8 cellular contexts compared by ENCODE assay signal in genomic region chr5:956941-957729, GRCh38. TPM values are rescaled to one million over a fixed set of nuclear protein-coding genes. Genes with fewer than 3 reads are reported as not detected.
A peak's percentile ranks its signal among the peaks of the same experiment; 100 is the strongest.
DNase-seq lines count a peak whose midpoint lies in the region; ATAC-seq and TF ChIP-seq lines count a peak whose summit lies in the region.

No MANE protein-coding gene starts in this region.

- no peaks in the 10 kb centered on the region for H3K36me3 Mint-ChIP-seq in activated CD4-positive, alpha-beta T cell treated with anti-CD3 and anti-CD28 coated beads, Interleukin-2, amount 10 ng/mL, durations not matched to agents 24 days and 14 days (ENCODE audit: low read depth)

- H3K4me3 ChIP-seq in RWPE2 (ENCODE audit: severe bottlenecking) (no peak overlapping the region), colonic mucosa (no peak overlapping the region), mucosa of rectum (ENCODE audit: low read length in 2 of 2) (no peak overlapping the region)

- H3K9me3 ChIP-seq in RWPE2 (ENCODE audit: severe bottlenecking): no peaks in the 10 kb centered on the region
- no peaks in the 10 kb centered on the region for H3K9me3 ChIP-seq in colonic mucosa
- H3K9me3 ChIP-seq in mucosa of rectum (ENCODE audit: control insufficient read depth in 2 of 2, low read length in 2 of 2): no peaks in the 10 kb centered on the region

- H3K27ac ChIP-seq in RWPE2 (ENCODE audit: poor library complexity, severe bottlenecking) (peak overlapping the region; percentile 22), colonic mucosa (peak overlapping the region; percentile 44), mucosa of rectum (ENCODE audit: low read depth in 2 of 2, low read length in 2 of 2) (peak overlapping the region; percentile 29 to 46)

- ATAC-seq in HG02678 (IDR thresholded peaks at IDR 0.05; ENCODE audit: unreplicated experiment) (peak; percentile 72), RWPE2 (ENCODE audit: low read depth) (peak; percentile 55), GM21526 (IDR thresholded peaks at IDR 0.05; ENCODE audit: low FRiP score, unreplicated experiment) (no peak)

- peaks cover 28% of the 10 kb centered on the region for H3K4me1 ChIP-seq in RWPE2 (ENCODE audit: insufficient read depth, poor library complexity, severe bottlenecking)
- H3K4me1 ChIP-seq in colonic mucosa: no peaks in the 10 kb centered on the region
- H3K4me1 ChIP-seq in mucosa of rectum (ENCODE audit: control insufficient read depth in 2 of 2, insufficient read depth in 2 of 2, low read length in 2 of 2): peaks cover 7 to 9% of the 10 kb centered on the region in 2 donors

- H3K36me3 ChIP-seq in RWPE2 (ENCODE audit: low read depth): no peaks in the 10 kb centered on the region
- no peaks in the 10 kb centered on the region for H3K36me3 ChIP-seq in colonic mucosa
- H3K36me3 ChIP-seq in mucosa of rectum (ENCODE audit: control insufficient read depth in 2 of 2, insufficient read depth in 2 of 2, low read length in 2 of 2): no peaks in the 10 kb centered on the region

- intact Hi-C loops in activated CD4-positive, alpha-beta T cell treated with anti-CD3 and anti-CD28 coated beads, Interleukin-2, amount 10 ng/mL, durations not matched to agents 24 days and 14 days (cut with micrococcal nuclease): no loop called here
- intact Hi-C loops in colonic mucosa (cut with DNase I): no loop called here

- no peak overlapping the region for H3K27ac Mint-ChIP-seq in activated CD4-positive, alpha-beta T cell treated with anti-CD3 and anti-CD28 coated beads, Interleukin-2, amount 10 ng/mL, durations not matched to agents 24 days and 14 days

- H3K4me3 Mint-ChIP-seq in activated CD4-positive, alpha-beta T cell treated with anti-CD3 and anti-CD28 coated beads, Interleukin-2, amount 10 ng/mL, durations not matched to agents 24 days and 14 days: no peak overlapping the region

- H3K27me3 ChIP-seq in RWPE2 (ENCODE audit: insufficient read depth, poor library complexity, severe bottlenecking) (peaks cover 3% of the 10 kb centered on the region), colonic mucosa (no peaks in the 10 kb centered on the region), mucosa of rectum (ENCODE audit: control insufficient read depth in 2 of 2, insufficient read depth in 2 of 2, low read length in 2 of 2) (peaks cover 1 to 4% of the 10 kb centered on the region in 2 donors)

- TF ChIP-seq CTCF in RWPE2 (IDR thresholded peaks at IDR 0.05; ENCODE audit: poor library complexity, severe bottlenecking) (peak; percentile 43), colonic mucosa (IDR thresholded peaks at IDR 0.05) (no peak)

- no peak overlapping the region for H3K9ac ChIP-seq in colonic mucosa (ENCODE audit: low read depth in 2 of 2, low read length in 2 of 2)
- H3K9ac ChIP-seq in mucosa of rectum (ENCODE audit: low read depth in 1 of 2, low read length in 2 of 2): no peak overlapping the region

- H3K4me1 Mint-ChIP-seq in activated CD4-positive, alpha-beta T cell treated with anti-CD3 and anti-CD28 coated beads, Interleukin-2, amount 10 ng/mL, durations not matched to agents 24 days and 14 days: peaks cover 33% of the 10 kb centered on the region

- H3K9me3 Mint-ChIP-seq in activated CD4-positive, alpha-beta T cell treated with anti-CD3 and anti-CD28 coated beads, Interleukin-2, amount 10 ng/mL, durations not matched to agents 24 days and 14 days: no peaks in the 10 kb centered on the region

- H3K27me3 Mint-ChIP-seq in activated CD4-positive, alpha-beta T cell treated with anti-CD3 and anti-CD28 coated beads, Interleukin-2, amount 10 ng/mL, durations not matched to agents 24 days and 14 days: peaks cover 19% of the 10 kb centered on the region

- peak; percentile 88 for DNase-seq in activated CD4-positive, alpha-beta T cell treated with anti-CD3 and anti-CD28 coated beads, Interleukin-2, amount 10 ng/mL, durations not matched to agents 24 days and 14 days
- no peak for DNase-seq in activated CD4-positive, alpha-beta T cell treated with anti-CD3 and anti-CD28 coated beads, Interleukin-2, amount 50 U/mL, for 4 hours
- DNase-seq in RWPE2 (ENCODE audit: low spot score) (peak; percentile 71), colonic mucosa (no peak), DMS114 treated with DMSO at 0.1 percent for 48 hours (lab: John Stamatoyannopoulos, UW; ENCODE audit: unreplicated experiment) (no peak)

RNA-seq across cellular contexts. Expression of gene NKD2, which starts 51.5 kb away (rescaled TPM):
- 3.3 and 4.0 TPM in 2 replicates for total RNA-seq in activated CD4-positive, alpha-beta T cell treated with anti-CD3 and anti-CD28 coated beads, Interleukin-2, amount 10 ng/mL, durations not matched to agents 24 days and 14 days
- 1 to 10 TPM in 1 of 2 donors, under 1 TPM in 1; 0.94 to 1.9 TPM for total RNA-seq in colonic mucosa

Comparison
In these comparisons a context has a peak if more than half of its experiments do, and no peak if none do; other contexts are left out.
1. DNase-seq: peak in activated CD4-positive, alpha-beta T cell treated with anti-CD3 and anti-CD28 coated beads, Interleukin-2, amount 10 ng/mL, durations not matched to agents 24 days and 14 days (single experiment) and RWPE2 (single experiment); none in activated CD4-positive, alpha-beta T cell treated with anti-CD3 and anti-CD28 coated beads, Interleukin-2, amount 50 U/mL, for 4 hours (0 of 2), colonic mucosa (single experiment) and DMS114 treated with DMSO at 0.1 percent for 48 hours (single experiment).
2. Peak in every context shown above with its lines, with median percentiles within 50 percentile points of each other: H3K27ac ChIP-seq.